1 cellular context compared by ENCODE assay signal in genomic region chr19:18292810-18293641, GRCh38.
TF ChIP-seq lines count a peak whose summit lies in the region.

No MANE protein-coding gene starts in this region.

TF ChIP-seq in H1, 55 proteins besides CTCF, POLR2A, EP300 and RAD21:
- TF ChIP-seq NANOG (IDR thresholded peaks at IDR 0.05; ENCODE audit: insufficient read depth, low read depth, low read length, poor library complexity, severe bottlenecking) (peak; percentile 42), GABPA (IDR thresholded peaks at IDR 0.05; ENCODE audit: borderline replicate concordance, insufficient read depth, low read length) (no peak), CREB1 (IDR thresholded peaks at IDR 0.05) (peak; percentile 23; the same call in 1 of the 2 replicates), CHD2 (IDR thresholded peaks at IDR 0.05; ENCODE audit: low read length) (no peak), ASH2L (IDR thresholded peaks at IDR 0.05; ENCODE audit: low read length) (peak; percentile 59), EGR1 (IDR thresholded peaks at IDR 0.05; ENCODE audit: borderline replicate concordance, low read depth, low read length) (peak; percentile 86), TAF1 (IDR thresholded peaks at IDR 0.05; ENCODE audit: low read depth, low read length) (no peak), KDM1A (IDR thresholded peaks at IDR 0.05; ENCODE audit: borderline replicate concordance, low read length) (peak; percentile 87; the same call in 1 of the 2 replicates), HDAC2 (IDR thresholded peaks at IDR 0.05; ENCODE audit: borderline replicate concordance in 1 of 2, low read depth in 2 of 2, low read length in 2 of 2) (peak in 1 of 2 experiments; percentile 61; a peak in 1 of 4 replicates)
- TF ChIP-seq, protein P1, sequence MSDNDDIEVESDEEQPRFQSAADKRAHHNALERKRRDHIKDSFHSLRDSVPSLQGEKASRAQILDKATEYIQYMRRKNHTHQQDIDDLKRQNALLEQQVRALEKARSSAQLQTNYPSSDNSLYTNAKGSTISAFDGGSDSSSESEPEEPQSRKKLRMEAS (IDR thresholded peaks at IDR 0.05) = 0 out of 2 replicates have a peak, but pooled peaks have one; percentile 61
